9 cellular contexts compared by ENCODE assay signal in the genomic region with DNA sequence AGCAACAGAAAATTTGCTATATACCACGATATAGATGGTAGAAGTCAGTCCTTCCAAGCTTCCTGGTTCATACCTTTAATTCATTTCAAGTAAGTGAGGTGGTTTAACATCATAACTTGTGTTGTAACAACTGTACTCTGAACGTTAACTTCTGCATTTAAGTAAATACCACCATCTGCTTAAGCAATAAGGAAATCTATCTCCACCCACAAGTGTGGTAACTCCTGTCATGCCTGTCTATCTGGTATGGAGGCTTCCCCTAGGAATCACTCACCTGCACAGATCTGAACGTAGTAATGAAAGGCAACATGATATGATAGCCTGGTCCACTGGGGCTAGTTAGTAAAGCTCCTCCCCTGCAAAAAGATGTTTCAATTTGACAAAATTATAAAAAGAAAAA. TPM values are rescaled to one million over a fixed set of nuclear protein-coding genes. Genes with fewer than 3 reads are reported as not detected.
DNase-seq lines count a peak whose midpoint lies in the region; ATAC-seq and TF ChIP-seq lines count a peak whose summit lies in the region.
"Had no signal": no experiment of that assay in that cellular context is flagged by ENCODE, and none has a peak within 500 bp of the region (broad histone marks: within the 10 kb centered on the region; RNA-seq: fewer than 3 reads in every experiment).

No MANE protein-coding gene starts in this region.

- H3K36me3 ChIP-seq in Peyer's patch: no peaks in the 10 kb centered on the region
- peaks cover 0 to 55% (median 16%) of the 10 kb centered on the region in 6 donors for H3K36me3 ChIP-seq in spleen

- peaks cover 48% of the 10 kb centered on the region for H3K36me3 Mint-ChIP-seq in T-helper 2 cell treated with Interferon-gamma antibody and Interleukin-4, amounts not matched to agents 5 μg/mL and 100 μg/mL, for 36 hours (ENCODE audit: low read depth)

- no peak overlapping the region for H3K27ac Mint-ChIP-seq in T-helper 2 cell treated with Interferon-gamma antibody and Interleukin-4, amounts not matched to agents 5 μg/mL and 100 μg/mL, for 36 hours

- H3K27me3 ChIP-seq in Peyer's patch: no peaks in the 10 kb centered on the region
- H3K27me3 ChIP-seq in spleen (replicated peaks in 1 of 7): no peaks in the 10 kb centered on the region

- peak in 1 of 2 donors; percentile 71 for TF ChIP-seq POLR2A in Peyer's patch (IDR thresholded peaks at IDR 0.05)
- TF ChIP-seq POLR2A in spleen (IDR thresholded peaks at IDR 0.05): no peak

- H3K9me3 Mint-ChIP-seq in T-helper 2 cell treated with Interferon-gamma antibody and Interleukin-4, amounts not matched to agents 5 μg/mL and 100 μg/mL, for 36 hours: no peaks in the 10 kb centered on the region

- H3K4me1 ChIP-seq in Peyer's patch (peaks cover 0 to 57% (median 7%) of the 10 kb centered on the region in 4 donors), spleen (peaks cover 25 to 85% (median 56%) of the 10 kb centered on the region in 6 donors)

- H3K4me1 Mint-ChIP-seq in T-helper 2 cell treated with Interferon-gamma antibody and Interleukin-4, amounts not matched to agents 5 μg/mL and 100 μg/mL, for 36 hours (ENCODE audit: low read depth): peaks cover 58% of the 10 kb centered on the region

- no peaks in the 10 kb centered on the region for H3K27me3 Mint-ChIP-seq in T-helper 2 cell treated with Interferon-gamma antibody and Interleukin-4, amounts not matched to agents 5 μg/mL and 100 μg/mL, for 36 hours (ENCODE audit: low read depth)

- TF ChIP-seq CTCF in Peyer's patch (IDR thresholded peaks at IDR 0.05) (no peak), spleen (IDR thresholded peaks at IDR 0.05 in 8 of 11, conservative IDR thresholded peaks at IDR 0.05 in 3 of 11) (no peak)

- WGBS in spleen, 5 donors: 30 to 63% (median 33%) methylated on average over 3 of the region's 3 CpGs

- H3K4me3 ChIP-seq in Peyer's patch: peak overlapping the region in 2 of 4 donors; percentile 1 to 85
- H3K4me3 ChIP-seq in spleen: peak overlapping the region in 2 of 8 donors; percentile 2 to 37

- no peak for DNase-seq in T-helper 2 cell treated with Interferon-gamma antibody and Interleukin-4, amounts not matched to agents 5 μg/mL and 100 μg/mL, for 36 hours (ENCODE audit: low spot score)
- no peak for DNase-seq in T-helper 2 cell
- peak in 1 of 3 donors; percentile 52 for DNase-seq in Peyer's patch
- DNase-seq in spleen: no peak
- DNase-seq in caudate nucleus (lab: John Stamatoyannopoulos, UW): no peak
- DNase-seq: NCI-H2029 had no signal

- ATAC-seq in esophagus mucosa (peak; percentile 83), HG02870 (IDR thresholded peaks at IDR 0.05; ENCODE audit: unreplicated experiment) (no peak), GM21723 (IDR thresholded peaks at IDR 0.05; ENCODE audit: unreplicated experiment) (no peak)

- H3K27ac ChIP-seq in Peyer's patch (peak overlapping the region in 3 of 4 donors; percentile 33 to 87 (median 69)), spleen (peak overlapping the region in 7 of 8 donors; percentile 60 to 93 (median 89)), caudate nucleus (ENCODE audit: low read depth, low read length) (no peak overlapping the region)

- H3K4me3 Mint-ChIP-seq in T-helper 2 cell treated with Interferon-gamma antibody and Interleukin-4, amounts not matched to agents 5 μg/mL and 100 μg/mL, for 36 hours: peak overlapping the region; percentile 98

- intact Hi-C loops in spleen (cut with DNase I; ENCODE audit: low total_unique reads): no loop called here

- H3K9me3 ChIP-seq in Peyer's patch (no peaks in the 10 kb centered on the region), spleen (no peaks in the 10 kb centered on the region)

RNA-seq across cellular contexts. Expression of gene ERLIN1, which starts 2.3 kb away (rescaled TPM):
- 10 to 100 TPM in 3 of 4 donors, 1 to 10 TPM in 1; 5.8 to 28.7 (median 26.3) TPM for total RNA-seq in Peyer's patch
- 29.5 TPM for total RNA-seq in esophagus mucosa
- total RNA-seq in spleen: 10 to 100 TPM; 17.2 to 29.6 (median 19.3) TPM
- 1 to 10 TPM; 2.6 to 5.9 (median 3.6) TPM for polyA plus RNA-seq in spleen

RNA-seq across cellular contexts. Expression of gene CHUK, which starts 45.9 kb away (rescaled TPM):
- 10 to 100 TPM; 12.7 to 26.4 (median 24.8) TPM for total RNA-seq in Peyer's patch
- total RNA-seq in esophagus mucosa: 9.7 TPM
- 10 to 100 TPM; 17.5 to 26.4 (median 24.8) TPM for total RNA-seq in spleen
- 1 to 10 TPM; 5.9 to 8.6 (median 6.6) TPM for polyA plus RNA-seq in spleen
